1 cellular context compared by ENCODE assay signal in the genomic region with DNA sequence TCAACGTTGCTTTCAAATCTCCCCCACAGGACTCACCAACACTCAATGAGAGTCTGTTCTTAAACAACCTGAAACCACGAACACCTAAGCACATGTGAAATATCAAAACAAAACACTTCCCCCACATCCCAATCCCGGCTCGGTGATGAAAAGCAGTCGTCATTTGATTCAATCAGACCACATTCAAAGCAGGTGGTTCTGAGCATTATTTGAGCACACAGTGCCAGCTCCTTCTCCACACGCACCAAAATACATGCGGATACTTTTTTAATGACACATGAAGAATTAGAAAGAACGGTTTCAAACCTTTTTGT.
A peak's percentile ranks its signal among the peaks of the same experiment; 100 is the strongest.
TF ChIP-seq lines count a peak whose summit lies in the region.

No MANE protein-coding gene starts in this region.

TF ChIP-seq in GM12878, 131 proteins besides CTCF, POLR2A, EP300 and RAD21 (continued from another document):
- TF ChIP-seq, protein P1, sequence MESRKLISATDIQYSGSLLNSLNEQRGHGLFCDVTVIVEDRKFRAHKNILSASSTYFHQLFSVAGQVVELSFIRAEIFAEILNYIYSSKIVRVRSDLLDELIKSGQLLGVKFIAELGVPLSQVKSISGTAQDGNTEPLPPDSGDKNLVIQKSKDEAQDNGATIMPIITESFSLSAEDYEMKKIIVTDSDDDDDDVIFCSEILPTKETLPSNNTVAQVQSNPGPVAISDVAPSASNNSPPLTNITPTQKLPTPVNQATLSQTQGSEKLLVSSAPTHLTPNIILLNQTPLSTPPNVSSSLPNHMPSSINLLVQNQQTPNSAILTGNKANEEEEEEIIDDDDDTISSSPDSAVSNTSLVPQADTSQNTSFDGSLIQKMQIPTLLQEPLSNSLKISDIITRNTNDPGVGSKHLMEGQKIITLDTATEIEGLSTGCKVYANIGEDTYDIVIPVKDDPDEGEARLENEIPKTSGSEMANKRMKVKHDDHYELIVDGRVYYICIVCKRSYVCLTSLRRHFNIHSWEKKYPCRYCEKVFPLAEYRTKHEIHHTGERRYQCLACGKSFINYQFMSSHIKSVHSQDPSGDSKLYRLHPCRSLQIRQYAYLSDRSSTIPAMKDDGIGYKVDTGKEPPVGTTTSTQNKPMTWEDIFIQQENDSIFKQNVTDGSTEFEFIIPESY (IDR thresholded peaks at IDR 0.05), result no peak
- no peak for TF ChIP-seq CHD2 (IDR thresholded peaks at IDR 0.05; ENCODE audit: borderline replicate concordance, low read depth, low read length)
- peak; percentile 67 for TF ChIP-seq NFIC (IDR thresholded peaks at IDR 0.05; ENCODE audit: low read depth, low read length)
- TF ChIP-seq, protein P2, sequence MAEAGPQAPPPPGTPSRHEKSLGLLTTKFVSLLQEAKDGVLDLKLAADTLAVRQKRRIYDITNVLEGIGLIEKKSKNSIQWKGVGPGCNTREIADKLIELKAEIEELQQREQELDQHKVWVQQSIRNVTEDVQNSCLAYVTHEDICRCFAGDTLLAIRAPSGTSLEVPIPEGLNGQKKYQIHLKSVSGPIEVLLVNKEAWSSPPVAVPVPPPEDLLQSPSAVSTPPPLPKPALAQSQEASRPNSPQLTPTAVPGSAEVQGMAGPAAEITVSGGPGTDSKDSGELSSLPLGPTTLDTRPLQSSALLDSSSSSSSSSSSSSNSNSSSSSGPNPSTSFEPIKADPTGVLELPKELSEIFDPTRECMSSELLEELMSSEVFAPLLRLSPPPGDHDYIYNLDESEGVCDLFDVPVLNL (IDR thresholded peaks at IDR 0.05; ENCODE audit: low read depth, low read length), result no peak
- no peak for TF ChIP-seq CBFB (IDR thresholded peaks at IDR 0.05; ENCODE audit: low read depth)
- TF ChIP-seq SUZ12 (IDR thresholded peaks at IDR 0.05; ENCODE audit: unreplicated experiment), result no peak
- no peak for TF ChIP-seq DPF2 (IDR thresholded peaks at IDR 0.05)
- no peak for TF ChIP-seq POLR2AphosphoS5 (IDR thresholded peaks at IDR 0.05; ENCODE audit: low read length)
- TF ChIP-seq, protein P3, sequence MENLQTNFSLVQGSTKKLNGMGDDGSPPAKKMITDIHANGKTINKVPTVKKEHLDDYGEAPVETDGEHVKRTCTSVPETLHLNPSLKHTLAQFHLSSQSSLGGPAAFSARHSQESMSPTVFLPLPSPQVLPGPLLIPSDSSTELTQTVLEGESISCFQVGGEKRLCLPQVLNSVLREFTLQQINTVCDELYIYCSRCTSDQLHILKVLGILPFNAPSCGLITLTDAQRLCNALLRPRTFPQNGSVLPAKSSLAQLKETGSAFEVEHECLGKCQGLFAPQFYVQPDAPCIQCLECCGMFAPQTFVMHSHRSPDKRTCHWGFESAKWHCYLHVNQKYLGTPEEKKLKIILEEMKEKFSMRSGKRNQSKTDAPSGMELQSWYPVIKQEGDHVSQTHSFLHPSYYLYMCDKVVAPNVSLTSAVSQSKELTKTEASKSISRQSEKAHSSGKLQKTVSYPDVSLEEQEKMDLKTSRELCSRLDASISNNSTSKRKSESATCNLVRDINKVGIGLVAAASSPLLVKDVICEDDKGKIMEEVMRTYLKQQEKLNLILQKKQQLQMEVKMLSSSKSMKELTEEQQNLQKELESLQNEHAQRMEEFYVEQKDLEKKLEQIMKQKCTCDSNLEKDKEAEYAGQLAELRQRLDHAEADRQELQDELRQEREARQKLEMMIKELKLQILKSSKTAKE (IDR thresholded peaks at IDR 0.05; ENCODE audit: low read depth, poor library complexity, severe bottlenecking), result no peak
- TF ChIP-seq, protein P4, sequence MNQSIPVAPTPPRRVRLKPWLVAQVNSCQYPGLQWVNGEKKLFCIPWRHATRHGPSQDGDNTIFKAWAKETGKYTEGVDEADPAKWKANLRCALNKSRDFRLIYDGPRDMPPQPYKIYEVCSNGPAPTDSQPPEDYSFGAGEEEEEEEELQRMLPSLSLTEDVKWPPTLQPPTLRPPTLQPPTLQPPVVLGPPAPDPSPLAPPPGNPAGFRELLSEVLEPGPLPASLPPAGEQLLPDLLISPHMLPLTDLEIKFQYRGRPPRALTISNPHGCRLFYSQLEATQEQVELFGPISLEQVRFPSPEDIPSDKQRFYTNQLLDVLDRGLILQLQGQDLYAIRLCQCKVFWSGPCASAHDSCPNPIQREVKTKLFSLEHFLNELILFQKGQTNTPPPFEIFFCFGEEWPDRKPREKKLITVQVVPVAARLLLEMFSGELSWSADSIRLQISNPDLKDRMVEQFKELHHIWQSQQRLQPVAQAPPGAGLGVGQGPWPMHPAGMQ (IDR thresholded peaks at IDR 0.05; ENCODE audit: borderline replicate concordance), result no peak
- no peak for TF ChIP-seq BACH1 (IDR thresholded peaks at IDR 0.05; ENCODE audit: borderline replicate concordance)
- TF ChIP-seq PAX5 (IDR thresholded peaks at IDR 0.05; ENCODE audit: borderline replicate concordance, low read depth, low read length), result peak; percentile 72; the same call in 1 of the 2 replicates
- TF ChIP-seq POLR2AphosphoS2 (IDR thresholded peaks at IDR 0.05; ENCODE audit: low read depth, low read length), result no peak
